In the genomic region with DNA sequence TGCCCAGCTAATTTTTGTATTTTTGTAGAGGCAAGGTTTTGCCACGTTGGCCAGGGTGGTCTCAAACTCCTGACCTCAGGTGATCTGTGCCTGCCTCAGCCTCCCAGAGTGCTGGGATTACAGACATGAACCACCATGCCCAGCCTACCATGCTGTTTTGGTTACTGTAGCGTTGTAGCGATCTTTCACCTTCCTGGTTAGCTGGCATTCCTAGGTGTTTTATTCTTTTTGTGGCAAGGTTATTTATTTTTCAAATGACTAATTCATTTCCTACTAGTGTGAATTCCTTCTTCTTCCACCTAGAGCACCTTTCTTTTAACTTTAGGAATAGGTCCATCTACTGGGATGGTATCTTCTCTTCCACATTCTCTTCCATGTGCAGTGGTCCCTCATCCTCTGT, we compare ENCODE assay signal across 21 cellular contexts. TPM values are rescaled to one million over a fixed set of nuclear protein-coding genes. Genes with fewer than 3 reads are reported as not detected.
"Had no signal": no experiment of that assay in that cellular context is flagged by ENCODE, and none has a peak within 500 bp of the region (broad histone marks: within the 10 kb centered on the region; RNA-seq: fewer than 3 reads in every experiment).

No MANE protein-coding gene starts in this region.

- H3K27me3 Mint-ChIP-seq: naive thymus-derived CD4-positive, alpha-beta T cell; stimulated activated naive B cell treated with anti-CD40 and anti-IgM and Interleukin-4, amounts not matched to agents 10 μg/mL and 1 μg/mL and 100 μg/mL, for 72 hours; stimulated activated naive CD8-positive, alpha-beta T cell treated with anti-CD3 and anti-CD28 coated beads, Interleukin-15, amount 100 ng/mL, for 72 hours had no signal

- H3K36me3 ChIP-seq: right atrium auricular region, tibial nerve had no signal

- H3K4me1 ChIP-seq: esophagus muscularis mucosa, gastroesophageal sphincter, tibial nerve, upper lobe of right lung, vagina had no signal

- H3K27ac Mint-ChIP-seq: endodermal cell; immature natural killer cell; nephron progenitor cell; stimulated activated naive B cell treated with anti-CD40 and anti-IgM and Interleukin-4, amounts not matched to agents 10 μg/mL and 1 μg/mL and 100 μg/mL, for 72 hours had no signal

- H3K4me1 Mint-ChIP-seq: nephron progenitor cell; stimulated activated naive B cell treated with anti-CD40 and anti-IgM and Interleukin-4, amounts not matched to agents 10 μg/mL and 1 μg/mL and 100 μg/mL, for 72 hours had no signal

- H3K9me3 ChIP-seq: esophagus muscularis mucosa, gastroesophageal sphincter, right atrium auricular region, sigmoid colon, testis, tibial nerve, upper lobe of right lung, vagina had no signal

- H3K4me3 ChIP-seq: coronary artery, esophagus muscularis mucosa, gastroesophageal sphincter, right atrium auricular region, sigmoid colon, skin epidermis, testis, tibial nerve, upper lobe of right lung, vagina had no signal

- ATAC-seq: gastroesophageal sphincter; naive thymus-derived CD4-positive, alpha-beta T cell; stimulated activated naive B cell treated with anti-CD40 and anti-IgM and Interleukin-4, amounts not matched to agents 10 μg/mL and 1 μg/mL and 100 μg/mL, for 72 hours; stimulated activated naive CD8-positive, alpha-beta T cell treated with anti-CD3 and anti-CD28 coated beads, Interleukin-15, amount 100 ng/mL, for 72 hours; upper lobe of right lung had no signal

- H3K27me3 ChIP-seq: esophagus muscularis mucosa, gastroesophageal sphincter, right atrium auricular region, sigmoid colon, testis, tibial nerve, upper lobe of right lung, vagina had no signal

- H3K27ac ChIP-seq: coronary artery, esophagus muscularis mucosa, gastroesophageal sphincter, right atrium auricular region, sigmoid colon, skin epidermis, testis, tibial nerve, upper lobe of right lung, vagina had no signal

- H3K4me3 Mint-ChIP-seq: endodermal cell; immature natural killer cell; naive thymus-derived CD4-positive, alpha-beta T cell; nephron progenitor cell; stimulated activated naive B cell treated with anti-CD40 and anti-IgM and Interleukin-4, amounts not matched to agents 10 μg/mL and 1 μg/mL and 100 μg/mL, for 72 hours; stimulated activated naive CD8-positive, alpha-beta T cell treated with anti-CD3 and anti-CD28 coated beads, Interleukin-15, amount 100 ng/mL, for 72 hours had no signal

- H3K9me3 Mint-ChIP-seq: nephron progenitor cell had no signal

- DNase-seq: effector CD4-positive, alpha-beta T cell; endodermal cell; immature natural killer cell; naive thymus-derived CD4-positive, alpha-beta T cell; nephron progenitor cell; posterior cingulate gyrus; sigmoid colon; stimulated activated CD4-positive, alpha-beta T cell treated with anti-CD3 and anti-CD28 coated beads, Interleukin-2, amount 100 ng/mL, for 24 hours; stimulated activated CD4-positive, alpha-beta T cell treated with anti-CD3 and anti-CD28 coated beads, Interleukin-4, amount 100 ng/mL, for 4 hours; stimulated activated naive B cell treated with anti-CD40 and anti-IgM and Interleukin-4, amounts not matched to agents 10 μg/mL and 1 μg/mL and 100 μg/mL, for 72 hours; stimulated activated naive CD8-positive, alpha-beta T cell treated with anti-CD3 and anti-CD28 coated beads, Interleukin-15, amount 100 ng/mL, for 72 hours; testis; upper lobe of right lung had no signal

RNA-seq across cellular contexts. Expression of gene TMEM200B, which starts 29.3 kb away (rescaled TPM):
- total RNA-seq: mononuclear cell; naive thymus-derived CD4-positive, alpha-beta T cell had no signal
- polyA plus RNA-seq: immature natural killer cell; naive thymus-derived CD4-positive, alpha-beta T cell had no signal
